8 cellular contexts compared by ENCODE assay signal in the genomic region with DNA sequence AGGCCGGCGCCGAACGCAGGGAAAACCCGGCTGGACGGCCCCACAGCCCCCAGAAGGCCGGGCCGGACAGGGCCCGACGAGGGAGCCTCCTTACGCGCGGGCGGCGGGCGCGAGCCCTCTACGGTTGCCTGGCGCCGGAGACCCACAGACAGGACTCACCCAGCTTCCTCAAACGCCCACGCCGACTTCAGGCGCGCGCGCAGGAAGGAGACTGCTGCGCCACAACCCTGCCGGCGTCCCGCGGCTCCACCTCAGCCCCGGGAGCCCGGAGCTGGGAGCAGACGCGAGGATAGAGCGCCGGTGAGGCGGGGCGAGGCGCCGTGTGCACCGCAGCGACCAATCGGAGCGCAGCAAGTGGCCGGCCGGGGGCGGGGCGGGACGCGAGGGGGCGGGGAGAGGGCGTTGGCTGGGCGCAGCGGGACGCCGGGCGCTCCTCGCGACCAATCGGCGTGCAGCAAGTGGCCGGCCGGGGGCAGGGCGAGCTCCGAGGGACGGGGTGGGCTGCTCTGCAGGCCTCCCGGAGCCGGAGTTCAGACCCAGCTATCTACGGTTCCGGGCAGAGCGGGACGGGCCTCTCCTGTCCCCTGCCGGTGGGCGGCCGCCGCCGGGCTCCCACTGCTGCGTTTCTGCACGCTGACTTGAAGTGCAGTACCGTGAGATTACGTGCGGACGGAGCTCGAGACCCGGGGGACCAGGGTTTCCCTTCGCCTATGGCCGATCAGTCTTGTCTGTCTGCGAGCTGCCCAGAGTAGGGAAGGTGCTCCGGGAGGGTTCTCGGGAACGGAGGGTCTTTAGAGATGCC. TPM values are rescaled to one million over a fixed set of nuclear protein-coding genes. Genes with fewer than 3 reads are reported as not detected.
DNase-seq lines count a peak whose midpoint lies in the region; ATAC-seq and TF ChIP-seq lines count a peak whose summit lies in the region.

A gene (minus strand): TSS at position 296 of the 802 bp plus-strand sequence. CDS start 11,089 bp downstream, outside the sequence.

- H3K4me3 ChIP-seq in kidney epithelial cell (ENCODE audit: low read depth, low read length): peak within 1 kb of the TSS; percentile 92

- DNase-seq in AML-193 (lab: John Stamatoyannopoulos, UW) (peak; percentile 92 to 93), NCI-H446 treated with DMSO at 0.1 percent for 48 hours (lab: John Stamatoyannopoulos, UW) (peak; percentile 89), cerebellar nuclear complex (lab: John Stamatoyannopoulos, UW) (peak; percentile 42 to 86), kidney epithelial cell (ENCODE audit: low read depth) (peak; percentile 68)
- DNase-seq in activated CD4-positive, CD25-positive, alpha-beta regulatory T cell treated with anti-CD3 and anti-CD28 coated beads, Interleukin-2, amount 50 U/mL, for 72 hours: peak; percentile 92
- DNase-seq in stimulated activated CD4-positive, alpha-beta T cell treated with anti-CD3 and anti-CD28 coated beads, Interleukin-15, amount 100 ng/mL, for 48 hours (ENCODE audit: low read depth in 2 of 2): peak; percentile 93 to 96

- H3K27me3 ChIP-seq in kidney epithelial cell (ENCODE audit: control insufficient read depth, insufficient read depth, low read length): no peaks in the 10 kb centered on the region

- TF ChIP-seq CTCF in kidney epithelial cell (IDR thresholded peaks at IDR 0.05; ENCODE audit: insufficient read depth, low read length, poor library complexity, severe bottlenecking): peak; percentile 52

- no peaks in the 10 kb centered on the region for H3K36me3 ChIP-seq in kidney epithelial cell (ENCODE audit: control insufficient read depth, insufficient read depth, low read length)

- ATAC-seq in GM19043 (IDR thresholded peaks at IDR 0.05; ENCODE audit: low read depth, unreplicated experiment) (peak; percentile 83), HG03378 (IDR thresholded peaks at IDR 0.05; ENCODE audit: unreplicated experiment) (peak; percentile 83)

RNA-seq across cellular contexts. Expression of the gene that starts here (rescaled TPM):
- total RNA-seq in kidney epithelial cell: 29.4 and 32.0 TPM in 2 replicates

Comparison
In these comparisons a context has a peak if more than half of its experiments do, and no peak if none do; other contexts are left out.
1. Peak in every context shown above with its lines: DNase-seq, ATAC-seq and H3K4me3 ChIP-seq.